1 cellular context compared by ENCODE assay signal in the genomic region with DNA sequence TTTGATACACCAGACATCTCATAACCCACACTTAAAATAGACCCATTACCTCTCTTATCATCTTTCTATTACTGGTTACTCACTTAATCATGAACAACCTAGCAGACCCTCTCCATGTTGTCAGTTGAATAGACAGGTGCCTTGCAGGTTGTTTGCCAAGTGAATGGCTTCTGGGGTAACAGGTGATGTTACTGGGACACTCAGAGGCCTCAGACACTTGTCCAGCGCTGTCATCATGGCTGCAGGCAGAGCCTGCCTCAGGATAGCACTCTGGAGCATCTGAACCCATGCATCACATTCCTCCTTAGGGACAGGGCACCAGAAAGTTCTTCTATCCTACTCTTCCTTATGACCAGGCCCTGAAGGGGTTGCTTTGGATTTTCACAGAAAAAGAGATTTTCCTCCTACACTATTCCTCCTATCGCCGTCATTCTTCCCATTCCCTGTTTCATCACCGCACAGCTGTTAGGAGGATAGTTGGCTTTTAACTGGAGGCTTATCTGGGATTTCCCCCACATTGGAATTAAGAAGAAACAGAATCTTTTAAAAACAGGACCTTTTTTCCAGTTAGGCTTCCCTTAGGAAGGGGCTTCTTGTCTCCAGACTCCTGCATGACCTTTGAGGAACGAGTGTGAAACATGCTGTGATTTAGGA.
TF ChIP-seq lines count a peak whose summit lies in the region.

No MANE protein-coding gene starts in this region.

TF ChIP-seq in WTC11, 78 proteins besides CTCF, POLR2A, EP300 and RAD21 (continued from another document):
- TF ChIP-seq, protein P1, sequence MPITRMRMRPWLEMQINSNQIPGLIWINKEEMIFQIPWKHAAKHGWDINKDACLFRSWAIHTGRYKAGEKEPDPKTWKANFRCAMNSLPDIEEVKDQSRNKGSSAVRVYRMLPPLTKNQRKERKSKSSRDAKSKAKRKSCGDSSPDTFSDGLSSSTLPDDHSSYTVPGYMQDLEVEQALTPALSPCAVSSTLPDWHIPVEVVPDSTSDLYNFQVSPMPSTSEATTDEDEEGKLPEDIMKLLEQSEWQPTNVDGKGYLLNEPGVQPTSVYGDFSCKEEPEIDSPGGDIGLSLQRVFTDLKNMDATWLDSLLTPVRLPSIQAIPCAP (CRISPR knock-in tag; IDR thresholded peaks at IDR 0.05): no peak
- no peak for TF ChIP-seq NFATC4 (CRISPR knock-in tag; IDR thresholded peaks at IDR 0.05)
- no peak for TF ChIP-seq EMX1 (CRISPR knock-in tag; IDR thresholded peaks at IDR 0.05)
- TF ChIP-seq, protein P2, sequence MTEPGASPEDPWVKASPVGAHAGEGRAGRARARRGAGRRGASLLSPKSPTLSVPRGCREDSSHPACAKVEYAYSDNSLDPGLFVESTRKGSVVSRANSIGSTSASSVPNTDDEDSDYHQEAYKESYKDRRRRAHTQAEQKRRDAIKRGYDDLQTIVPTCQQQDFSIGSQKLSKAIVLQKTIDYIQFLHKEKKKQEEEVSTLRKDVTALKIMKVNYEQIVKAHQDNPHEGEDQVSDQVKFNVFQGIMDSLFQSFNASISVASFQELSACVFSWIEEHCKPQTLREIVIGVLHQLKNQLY (CRISPR knock-in tag; IDR thresholded peaks at IDR 0.05): no peak
- TF ChIP-seq ZBTB21 (CRISPR knock-in tag; IDR thresholded peaks at IDR 0.05; ENCODE audit: borderline replicate concordance): no peak
- TF ChIP-seq, protein P3, sequence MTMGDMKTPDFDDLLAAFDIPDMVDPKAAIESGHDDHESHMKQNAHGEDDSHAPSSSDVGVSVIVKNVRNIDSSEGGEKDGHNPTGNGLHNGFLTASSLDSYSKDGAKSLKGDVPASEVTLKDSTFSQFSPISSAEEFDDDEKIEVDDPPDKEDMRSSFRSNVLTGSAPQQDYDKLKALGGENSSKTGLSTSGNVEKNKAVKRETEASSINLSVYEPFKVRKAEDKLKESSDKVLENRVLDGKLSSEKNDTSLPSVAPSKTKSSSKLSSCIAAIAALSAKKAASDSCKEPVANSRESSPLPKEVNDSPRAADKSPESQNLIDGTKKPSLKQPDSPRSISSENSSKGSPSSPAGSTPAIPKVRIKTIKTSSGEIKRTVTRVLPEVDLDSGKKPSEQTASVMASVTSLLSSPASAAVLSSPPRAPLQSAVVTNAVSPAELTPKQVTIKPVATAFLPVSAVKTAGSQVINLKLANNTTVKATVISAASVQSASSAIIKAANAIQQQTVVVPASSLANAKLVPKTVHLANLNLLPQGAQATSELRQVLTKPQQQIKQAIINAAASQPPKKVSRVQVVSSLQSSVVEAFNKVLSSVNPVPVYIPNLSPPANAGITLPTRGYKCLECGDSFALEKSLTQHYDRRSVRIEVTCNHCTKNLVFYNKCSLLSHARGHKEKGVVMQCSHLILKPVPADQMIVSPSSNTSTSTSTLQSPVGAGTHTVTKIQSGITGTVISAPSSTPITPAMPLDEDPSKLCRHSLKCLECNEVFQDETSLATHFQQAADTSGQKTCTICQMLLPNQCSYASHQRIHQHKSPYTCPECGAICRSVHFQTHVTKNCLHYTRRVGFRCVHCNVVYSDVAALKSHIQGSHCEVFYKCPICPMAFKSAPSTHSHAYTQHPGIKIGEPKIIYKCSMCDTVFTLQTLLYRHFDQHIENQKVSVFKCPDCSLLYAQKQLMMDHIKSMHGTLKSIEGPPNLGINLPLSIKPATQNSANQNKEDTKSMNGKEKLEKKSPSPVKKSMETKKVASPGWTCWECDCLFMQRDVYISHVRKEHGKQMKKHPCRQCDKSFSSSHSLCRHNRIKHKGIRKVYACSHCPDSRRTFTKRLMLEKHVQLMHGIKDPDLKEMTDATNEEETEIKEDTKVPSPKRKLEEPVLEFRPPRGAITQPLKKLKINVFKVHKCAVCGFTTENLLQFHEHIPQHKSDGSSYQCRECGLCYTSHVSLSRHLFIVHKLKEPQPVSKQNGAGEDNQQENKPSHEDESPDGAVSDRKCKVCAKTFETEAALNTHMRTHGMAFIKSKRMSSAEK (CRISPR knock-in tag; IDR thresholded peaks at IDR 0.05; ENCODE audit: borderline replicate concordance): no peak
